ENCODE assay signal across 8 cellular contexts in the genomic region with DNA sequence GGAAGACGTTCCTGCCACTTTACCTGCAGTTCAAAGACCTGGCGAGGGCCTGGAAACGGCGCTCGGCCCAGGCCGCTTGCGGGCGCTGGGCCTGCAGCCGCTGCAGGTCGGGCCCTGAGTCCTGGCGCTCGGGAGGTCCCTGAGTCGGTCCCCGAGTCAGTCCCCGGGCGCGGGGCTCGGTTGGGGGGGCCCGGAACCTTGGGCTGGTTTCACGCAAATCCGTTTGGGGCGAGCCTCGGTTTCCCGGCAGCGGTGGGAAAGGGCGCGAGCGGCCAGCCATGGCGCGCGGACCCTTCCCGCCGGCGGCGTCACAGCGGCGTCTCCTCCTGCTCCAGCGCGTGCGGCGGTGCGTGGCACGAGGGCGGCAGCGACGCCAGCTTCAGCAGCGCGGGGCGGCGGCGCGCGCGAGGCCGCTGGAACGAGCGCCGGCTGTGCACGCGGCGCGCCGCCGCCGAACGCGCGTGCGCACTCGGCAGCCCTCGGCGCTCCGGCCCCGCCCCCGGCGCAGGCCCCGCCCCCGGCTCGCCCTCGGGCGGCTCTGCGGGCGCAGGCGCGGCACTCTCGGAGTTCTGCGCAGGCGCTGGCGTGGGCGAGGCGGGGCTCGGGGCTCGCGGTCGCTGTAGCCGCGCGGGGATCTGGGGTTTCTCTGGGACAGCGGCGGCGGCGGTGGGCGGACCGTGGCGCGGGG. TPM values are rescaled to one million over a fixed set of nuclear protein-coding genes. Genes with fewer than 3 reads are reported as not detected.
DNase-seq lines count a peak whose midpoint lies in the region; ATAC-seq, FAIRE-seq and TF ChIP-seq lines count a peak whose summit lies in the region.

No MANE protein-coding gene starts in this region.

- DNase-seq in D721Med (ENCODE audit: insufficient read length, low spot score) (peak; percentile 93), OCI-LY7 (ENCODE audit: low spot score) (peak; percentile 91)
- DNase-seq in activated T-cell treated with anti-CD3 and anti-CD28 coated beads, Interleukin-2, amount 50 U/mL, for 1 hour, result peak; percentile 93
- peak; percentile 93 for DNase-seq in stimulated activated CD8-positive, alpha-beta memory T cell treated with anti-CD3 and anti-CD28 coated beads, Interleukin-4, amount 100 ng/mL, for 48 hours

- H3K9me2 ChIP-seq in OCI-LY7 (ENCODE audit: insufficient read depth, low read length), result no peaks in the 10 kb centered on the region

- 0% methylated on average over 64 to 106 of the region's 106 CpGs for WGBS in esophagus, 2 donors

- peak overlapping the region; percentile 55 for H2AFZ ChIP-seq in OCI-LY7 (ENCODE audit: low read length)

- H3K4me3 ChIP-seq in HUES6 (ENCODE audit: low read depth, low read length) (peak overlapping the region; percentile 79), OCI-LY7 (ENCODE audit: low read depth, low read length, poor library complexity, severe bottlenecking) (peak overlapping the region; percentile 85), esophagus (ENCODE audit: low read depth in 1 of 2, low read length in 2 of 2) (peak overlapping the region; percentile 75 to 90), muscle layer of colon (ENCODE audit: low read depth in 1 of 2, low read length in 2 of 2) (peak overlapping the region; percentile 65 to 93)

- H3K79me2 ChIP-seq in OCI-LY7 (ENCODE audit: insufficient read depth, low read depth, low read length), result peaks cover 11% of the 10 kb centered on the region; the same call in 1 of the 2 replicates

- H3K9ac ChIP-seq in HUES6 (ENCODE audit: low read length) (peak overlapping the region; percentile 82), muscle layer of colon (ENCODE audit: low read length) (no peak overlapping the region)

- peak overlapping the region; percentile 99 for H3K4me2 ChIP-seq in OCI-LY7 (ENCODE audit: low read length)

- H3K36me3 ChIP-seq in HUES6 (ENCODE audit: control insufficient read depth, insufficient read depth, low read length), result peaks cover 12% of the 10 kb centered on the region; the same call in 1 of the 2 replicates
- H3K36me3 ChIP-seq in OCI-LY7 (ENCODE audit: insufficient read depth, low read length), result peaks cover 27% of the 10 kb centered on the region; the same call in 1 of the 2 replicates
- peaks cover 0 to 14% of the 10 kb centered on the region in 2 donors for H3K36me3 ChIP-seq in esophagus (ENCODE audit: control insufficient read depth in 2 of 2, insufficient read depth in 2 of 2, low read length in 1 of 2)
- H3K36me3 ChIP-seq in muscle layer of colon (ENCODE audit: insufficient read depth, low read length), result no peaks in the 10 kb centered on the region

- CTCF ChIA-PET in OCI-LY7 (lab: Charles Lee; ENCODE audit: unreplicated experiment), result no interaction called here

- H3K4me1 ChIP-seq in HUES6 (ENCODE audit: control insufficient read depth, insufficient read depth, low read length) (peaks cover 12% of the 10 kb centered on the region; the same call in 1 of the 2 replicates), OCI-LY7 (ENCODE audit: insufficient read depth, low read length, poor library complexity, severe bottlenecking) (peaks cover 24% of the 10 kb centered on the region), esophagus (ENCODE audit: control insufficient read depth in 2 of 2, insufficient read depth in 2 of 2, low read length in 1 of 2) (peaks cover 7 to 26% of the 10 kb centered on the region in 2 donors), muscle layer of colon (ENCODE audit: insufficient read depth, low read length) (peaks cover 19% of the 10 kb centered on the region)

- H4K20me1 ChIP-seq in OCI-LY7 (ENCODE audit: insufficient read depth, low read length), result peaks cover 4% of the 10 kb centered on the region; the same call in 1 of the 2 replicates

- peak; percentile 67 for ATAC-seq in GM21423 (IDR thresholded peaks at IDR 0.05; ENCODE audit: unreplicated experiment)

- no peak for FAIRE-seq in D721Med (lab: Jason Lieb, UNC)

- intact Hi-C loops in OCI-LY7 (cut with micrococcal nuclease; ENCODE audit: unreplicated experiment), result loop anchor here (10.0 kb wide), 1 partner anchor 142 kb away; a partner anchor contains a TSS

- peak overlapping the region; percentile 94 for H3K27ac ChIP-seq in HUES6 (ENCODE audit: low read depth, low read length)
- H3K27ac ChIP-seq in OCI-LY7 (ENCODE audit: low read depth, low read length, poor library complexity, severe bottlenecking), result peak overlapping the region; percentile 50
- peak overlapping the region; percentile 73 to 88 for H3K27ac ChIP-seq in esophagus (ENCODE audit: low read depth in 2 of 2, low read length in 1 of 2)
- H3K27ac ChIP-seq in muscle layer of colon (ENCODE audit: low read depth, low read length), result peak overlapping the region; percentile 58

- POLR2A ChIA-PET in OCI-LY7 (lab: Charles Lee), result no interaction called here

- BruUV-seq in OCI-LY7 (replicated peaks; lab: Mats Ljungman, UMichigan), result no TSS peak

- peaks cover 22% of the 10 kb centered on the region for H3K27me3 ChIP-seq in HUES6 (ENCODE audit: control insufficient read depth, insufficient read depth, low read length)
- no peaks in the 10 kb centered on the region for H3K27me3 ChIP-seq in esophagus (ENCODE audit: control insufficient read depth in 1 of 2, insufficient read depth in 2 of 2, low read length in 2 of 2)
- peaks cover 16 to 33% of the 10 kb centered on the region in 2 donors for H3K27me3 ChIP-seq in muscle layer of colon (ENCODE audit: control insufficient read depth in 1 of 2, insufficient read depth in 2 of 2, low read length in 2 of 2)

- TF ChIP-seq CTCF in D721Med (IDR thresholded peaks at IDR 0.05; ENCODE audit: insufficient read depth, missing control alignments) (peak; percentile 40), OCI-LY7 (conservative IDR thresholded peaks at IDR 0.05; ENCODE audit: low read length) (no peak)

- H3K9me3 ChIP-seq in HUES6 (ENCODE audit: control insufficient read depth, insufficient read depth, low read depth, low read length), result no peaks in the 10 kb centered on the region
- H3K9me3 ChIP-seq in OCI-LY7 (ENCODE audit: low read length), result no peaks in the 10 kb centered on the region
- H3K9me3 ChIP-seq in esophagus (ENCODE audit: control insufficient read depth in 2 of 2, insufficient read depth in 1 of 2, low read depth in 1 of 2, low read length in 1 of 2), result no peaks in the 10 kb centered on the region
- H3K9me3 ChIP-seq in muscle layer of colon (ENCODE audit: low read length), result no peaks in the 10 kb centered on the region

RNA-seq across cellular contexts. Expression of a gene that starts 29.8 kb away (rescaled TPM):
- 27.4 and 31.0 TPM in 2 replicates for total RNA-seq in OCI-LY7 (2014; rRNA removed; shearing (Covaris generic))
- 58.2 and 58.9 TPM in 2 replicates for total RNA-seq in OCI-LY7 (2022)
- polyA plus RNA-seq in esophagus, result 10 to 100 TPM; 40.3 to 49.1 TPM

RNA-seq across cellular contexts. Expression of a gene that starts 51.4 kb away (rescaled TPM):
- 4.3 and 6.9 TPM in 2 replicates for total RNA-seq in OCI-LY7 (2014; rRNA removed; shearing (Covaris generic))
- 2.0 and 2.7 TPM in 2 replicates for total RNA-seq in OCI-LY7 (2022)
- 1 to 10 TPM; 1.9 to 4.4 TPM for polyA plus RNA-seq in esophagus

Comparison
In these comparisons a context has a peak if more than half of its experiments do, and no peak if none do; other contexts are left out.
1. Peak in every context shown above with its lines: DNase-seq, ATAC-seq, H3K4me3 ChIP-seq and H3K27ac ChIP-seq.